ENCODE assay signal across 8 cellular contexts in the genomic region with DNA sequence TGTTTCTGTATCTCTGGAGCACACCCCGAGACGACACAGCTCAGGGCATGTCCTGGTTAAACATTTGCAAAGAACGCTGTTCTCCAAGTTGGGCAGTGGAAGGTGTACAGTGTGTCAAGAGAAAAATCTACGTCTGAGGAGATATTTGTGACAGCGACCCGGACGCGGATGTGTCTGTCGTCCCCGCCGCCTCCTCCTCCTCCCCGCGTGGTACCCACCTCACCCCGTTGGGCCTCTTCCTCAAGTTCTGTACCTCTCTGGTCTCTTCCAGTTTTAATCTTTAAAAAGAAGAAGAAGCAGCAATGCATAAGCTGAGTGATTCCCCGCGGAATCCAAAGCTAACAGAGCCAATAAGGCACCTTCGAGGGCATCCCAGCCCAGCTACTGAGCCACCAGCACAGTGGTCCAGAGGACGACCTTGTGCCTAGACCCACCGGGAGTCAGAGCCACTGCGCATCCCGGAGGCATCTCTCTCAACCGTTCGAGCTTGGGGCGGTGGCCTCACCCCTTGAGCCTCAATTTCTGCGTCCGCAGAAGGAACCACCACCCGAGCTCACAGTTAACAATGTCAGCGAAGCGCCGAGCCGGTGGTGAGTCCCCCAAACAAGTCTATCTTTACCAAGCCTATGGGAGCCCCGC. TPM values are rescaled to one million over a fixed set of nuclear protein-coding genes. Genes with fewer than 3 reads are reported as not detected.
DNase-seq lines count a peak whose midpoint lies in the region; ATAC-seq and TF ChIP-seq lines count a peak whose summit lies in the region.

No MANE protein-coding gene starts in this region.

- H3K27me3 Mint-ChIP-seq in CD8-positive, alpha-beta T cell (ENCODE audit: low read depth), result no peaks in the 10 kb centered on the region

- TF ChIP-seq POLR2A in sigmoid colon (IDR thresholded peaks at IDR 0.05), result no peak

- ATAC-seq in CD8-positive, alpha-beta T cell, result peak; percentile 35
- ATAC-seq in GM21723 (IDR thresholded peaks at IDR 0.05; ENCODE audit: unreplicated experiment), result peak; percentile 25

- H3K4me3 ChIP-seq in CD8-positive, alpha-beta T cell (ENCODE audit: low read depth, low read length), result peak overlapping the region; percentile 86
- H3K4me3 ChIP-seq in MG63 (peak overlapping the region; percentile 77), cardiac muscle cell (peak overlapping the region; percentile 88), sigmoid colon (peak overlapping the region; percentile 84 to 99 (median 95))

- intact Hi-C loops in CD8-positive, alpha-beta T cell (cut with DNase I, micrococcal nuclease), result loop anchor here (1.0 to 10.0 kb wide), 8 partner anchors 10 to 219 kb away; partner anchors contain the start of genes TOR1A (in 2 of the 2), TOR1B (in 2 of the 2), FNBP1 (in 1 of the 2) and GPR107 (in 1 of the 2)
- intact Hi-C loops in sigmoid colon (cut with DNase I), result no loop called here

- POLR2A ChIA-PET in CD8-positive, alpha-beta T cell (lab: Charles Lee), result interaction anchor here (0.6 to 3.1 kb wide), 12 partner anchors 8 to 223 kb away, joined by 3 to 21 read pairs (median 6); partner anchors contain the start of genes TOR1A and TOR1B

- TF ChIP-seq CTCF in CD8-positive, alpha-beta T cell (IDR thresholded peaks at IDR 0.05), result no peak
- no peak for TF ChIP-seq CTCF in cardiac muscle cell (IDR thresholded peaks at IDR 0.05; ENCODE audit: low read depth, low read length)
- no peak for TF ChIP-seq CTCF in sigmoid colon (IDR thresholded peaks at IDR 0.05)

- H3K27ac Mint-ChIP-seq in CD8-positive, alpha-beta T cell, result peak overlapping the region; percentile 98

- TF ChIP-seq EP300 in sigmoid colon (IDR thresholded peaks at IDR 0.05), result no peak

- DNase-seq in CD8-positive, alpha-beta T cell, result peak in 5 of 7 experiments; percentile 33 to 71 (median 55)
- no peak for DNase-seq in MG63
- DNase-seq in activated effector memory CD4-positive, alpha-beta T cell treated with anti-CD3 and anti-CD28 coated beads, Interleukin-2, amount 50 U/mL, for 16 hours, result peak; percentile 79
- DNase-seq in cardiac muscle cell (ENCODE audit: low read depth in 1 of 2, low spot score in 1 of 2), result no peak
- no peak for DNase-seq in sigmoid colon
- no peak for DNase-seq in NCI-H2081 (lab: John Stamatoyannopoulos, UW)
- DNase-seq in COR-L47 (lab: John Stamatoyannopoulos, UW), result no peak

- no peaks in the 10 kb centered on the region for H3K9me3 ChIP-seq in CD8-positive, alpha-beta T cell (ENCODE audit: low read length)
- H3K9me3 ChIP-seq in MG63, result no peaks in the 10 kb centered on the region
- H3K9me3 ChIP-seq in cardiac muscle cell (ENCODE audit: low read depth), result no peaks in the 10 kb centered on the region
- no peaks in the 10 kb centered on the region for H3K9me3 ChIP-seq in sigmoid colon

- H3K36me3 ChIP-seq in CD8-positive, alpha-beta T cell (ENCODE audit: insufficient read depth, low read length), result peaks cover 36% of the 10 kb centered on the region
- H3K36me3 ChIP-seq in MG63 (peaks cover 32% of the 10 kb centered on the region), cardiac muscle cell (peaks cover 16% of the 10 kb centered on the region), sigmoid colon (peaks cover 8 to 39% (median 13%) of the 10 kb centered on the region in 4 donors)

- 1 to 2% methylated on average over 32 of the region's 32 CpGs for whole genome bisulfite sequencing in sigmoid colon, 2 donors

- H3K4me1 Mint-ChIP-seq in CD8-positive, alpha-beta T cell (ENCODE audit: low read depth), result peaks cover 57% of the 10 kb centered on the region

- H3K4me1 ChIP-seq in CD8-positive, alpha-beta T cell (ENCODE audit: insufficient read depth, low read length), result peaks cover 47% of the 10 kb centered on the region
- H3K4me1 ChIP-seq in cardiac muscle cell (ENCODE audit: low read depth) (peaks cover 11% of the 10 kb centered on the region), sigmoid colon (peaks cover 0 to 41% (median 36%) of the 10 kb centered on the region in 4 donors)

- H3K36me3 Mint-ChIP-seq in CD8-positive, alpha-beta T cell, result peaks cover 65% of the 10 kb centered on the region

- peak overlapping the region; percentile 99 for H3K4me3 Mint-ChIP-seq in CD8-positive, alpha-beta T cell

- H3K27ac ChIP-seq in CD8-positive, alpha-beta T cell (ENCODE audit: low read depth, low read length), result peak overlapping the region; percentile 89
- no peak overlapping the region for H3K27ac ChIP-seq in cardiac muscle cell
- peak overlapping the region; percentile 92 to 98 (median 96) for H3K27ac ChIP-seq in sigmoid colon

- no peaks in the 10 kb centered on the region for H3K27me3 ChIP-seq in CD8-positive, alpha-beta T cell (ENCODE audit: insufficient read depth, low read length)
- H3K27me3 ChIP-seq in MG63 (no peaks in the 10 kb centered on the region), cardiac muscle cell (no peaks in the 10 kb centered on the region), sigmoid colon (no peaks in the 10 kb centered on the region)

- CTCF ChIA-PET in CD8-positive, alpha-beta T cell (lab: Charles Lee), result interaction anchor here (0.8 to 4.3 kb wide), 5 partner anchors 18 to 218 kb away, joined by 3 to 24 read pairs (median 3); partner anchors contain the start of gene TOR1B

- no peaks in the 10 kb centered on the region for H3K9me3 Mint-ChIP-seq in CD8-positive, alpha-beta T cell

RNA-seq across cellular contexts. Expression of gene C9orf78, which starts 0.5 kb away (rescaled TPM):
- 100 to 1,000 TPM; 176 to 190 TPM for total RNA-seq in CD8-positive, alpha-beta T cell
- 48.7 and 116 TPM in 2 replicates for total RNA-seq in MG63 (2014; rRNA removed; shearing (Covaris generic); ENCODE audit: low replicate concordance)
- total RNA-seq in cardiac muscle cell, result 31.1 and 66.5 TPM in 2 replicates
- polyA plus RNA-seq in cardiac muscle cell, result 56.5 and 65.5 TPM in 2 replicates
- 100 to 1,000 TPM in 1 of 4 donors, 10 to 100 TPM in 3; 55.7 to 172 (median 66.0) TPM for total RNA-seq in sigmoid colon
- 10 to 100 TPM; 63.1 to 84.1 (median 74.9) TPM for polyA plus RNA-seq in sigmoid colon

RNA-seq across cellular contexts. Expression of gene USP20, which starts 0.7 kb away (rescaled TPM):
- total RNA-seq in CD8-positive, alpha-beta T cell, result 10 to 100 TPM; 83.5 to 91.0 TPM
- total RNA-seq in MG63 (2014; rRNA removed; shearing (Covaris generic); ENCODE audit: low replicate concordance), result 6.2 and 10.2 TPM in 2 replicates
- total RNA-seq in cardiac muscle cell (36.7 and 47.3 TPM in 2 replicates), sigmoid colon (10 to 100 TPM; 17.5 to 52.1 (median 21.8) TPM)
- polyA plus RNA-seq in cardiac muscle cell (32.7 and 43.4 TPM in 2 replicates), sigmoid colon (10 to 100 TPM in 1 of 3 donors, 1 to 10 TPM in 2; 7.9 to 26.7 (median 9.6) TPM)

RNA-seq across cellular contexts. Expression of gene TOR1A, which starts 10.7 kb away (rescaled TPM):
- total RNA-seq in CD8-positive, alpha-beta T cell, result 10 to 100 TPM; 18.9 to 19.6 TPM
- 30.1 and 32.1 TPM in 2 replicates for total RNA-seq in MG63 (2014; rRNA removed; shearing (Covaris generic); ENCODE audit: low replicate concordance)
- total RNA-seq in cardiac muscle cell (28.2 and 39.4 TPM in 2 replicates), sigmoid colon (10 to 100 TPM; 31.6 to 51.2 (median 36.1) TPM)
- polyA plus RNA-seq in cardiac muscle cell (33.5 and 35.2 TPM in 2 replicates), sigmoid colon (10 to 100 TPM; 12.5 to 27.6 (median 13.2) TPM)

RNA-seq across cellular contexts. Expression of gene TOR1B, which starts 31.6 kb away (rescaled TPM):
- total RNA-seq in CD8-positive, alpha-beta T cell, result 10 to 100 TPM; 21.3 to 22.4 TPM
- total RNA-seq in MG63 (2014; rRNA removed; shearing (Covaris generic); ENCODE audit: low replicate concordance), result 31.8 and 43.6 TPM in 2 replicates
- total RNA-seq in cardiac muscle cell, result 15.5 and 18.0 TPM in 2 replicates
- 12.7 and 16.4 TPM in 2 replicates for polyA plus RNA-seq in cardiac muscle cell
- total RNA-seq in sigmoid colon, result 10 to 100 TPM; 20.2 to 22.9 (median 21.3) TPM
- polyA plus RNA-seq in sigmoid colon, result 10 to 100 TPM in 2 of 3 donors, 1 to 10 TPM in 1; 7.8 to 31.3 (median 11.1) TPM

Comparison
In these comparisons a context has a peak if more than half of its experiments do, and no peak if none do; other contexts are left out.
1. DNase-seq: peak in CD8-positive, alpha-beta T cell (5 of 7) and activated effector memory CD4-positive, alpha-beta T cell treated with anti-CD3 and anti-CD28 coated beads, Interleukin-2, amount 50 U/mL, for 16 hours (single experiment); none in MG63 (single experiment), cardiac muscle cell (0 of 2), sigmoid colon (single experiment), NCI-H2081 (0 of 2) and COR-L47 (single experiment).
2. Peak in every context shown above with its lines, with median percentiles within 50 percentile points of each other: H3K4me3 ChIP-seq.